15 cellular contexts compared by ENCODE assay signal in the genomic region with DNA sequence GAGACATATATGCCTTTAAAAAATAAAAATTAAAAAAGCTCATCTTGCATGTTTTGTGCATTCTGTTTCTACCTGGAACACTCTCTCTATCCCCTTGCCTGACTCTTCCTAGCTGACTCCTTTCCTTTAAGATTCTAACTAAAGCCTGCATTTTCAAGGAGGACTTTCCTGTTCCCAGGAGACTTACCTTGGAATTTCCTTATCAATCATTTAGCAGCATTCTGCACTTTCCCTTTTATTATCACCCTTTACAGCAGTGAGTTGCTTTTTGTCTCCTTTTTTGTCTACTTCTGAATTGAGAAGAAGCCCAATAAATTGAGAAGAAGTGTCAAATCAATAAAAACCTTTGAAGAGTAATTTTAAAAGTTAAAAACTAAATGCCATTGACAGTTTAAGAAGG.
DNase-seq lines count a peak whose midpoint lies in the region; ATAC-seq and TF ChIP-seq lines count a peak whose summit lies in the region.
"Had no signal": no experiment of that assay in that cellular context is flagged by ENCODE, and none has a peak within 500 bp of the region (broad histone marks: within the 10 kb centered on the region; RNA-seq: fewer than 3 reads in every experiment).

No MANE protein-coding gene starts in this region.

- no TSS peak for BruUV-seq in HCT116 (replicated peaks; lab: Mats Ljungman, UMichigan)

- no peak overlapping the region for H3K18ac ChIP-seq in mesenchymal stem cell (ENCODE audit: low read depth in 1 of 2, low read length in 2 of 2)

- H3K4ac ChIP-seq in mesenchymal stem cell (ENCODE audit: low read depth in 1 of 2, low read length in 2 of 2): no peak overlapping the region

- H3K79me1 ChIP-seq in mesenchymal stem cell (replicated peaks; ENCODE audit: low read length, poor library complexity, severe bottlenecking): no peaks in the 10 kb centered on the region

- H3K9me3 ChIP-seq in HCT116 (ENCODE audit: control insufficient read depth in 1 of 2, insufficient read depth in 1 of 2, low read depth in 1 of 2, low read length in 2 of 2) (peaks cover 0 to 4% of the 10 kb centered on the region in 2 experiments; a peak in 1 of 4 replicates), adipocyte (ENCODE audit: control insufficient read depth, low read length) (no peaks in the 10 kb centered on the region), mesenchymal stem cell (ENCODE audit: control insufficient read depth, low read length) (peaks cover 1% of the 10 kb centered on the region), testis (no peaks in the 10 kb centered on the region), Peyer's patch (no peaks in the 10 kb centered on the region), MM.1S (replicated peaks; ENCODE audit: insufficient read depth, low read length) (no peaks in the 10 kb centered on the region), left ventricle myocardium inferior (replicated peaks) (no peaks in the 10 kb centered on the region)

- H2AK5ac ChIP-seq in mesenchymal stem cell (ENCODE audit: low read length, severe bottlenecking): no peak overlapping the region

- H3K9ac ChIP-seq in HCT116 (ENCODE audit: low read length) (peak overlapping the region; percentile 23), adipocyte (ENCODE audit: low read length) (peak overlapping the region; percentile 67), mesenchymal stem cell (ENCODE audit: low read length) (no peak overlapping the region), MM.1S (ENCODE audit: low read length) (no peak overlapping the region)

- H3K4me2 ChIP-seq in HCT116 (ENCODE audit: low read length) (peak overlapping the region; percentile 58), mesenchymal stem cell (ENCODE audit: low read length, poor library complexity, severe bottlenecking) (no peak overlapping the region), MM.1S (ENCODE audit: low read depth, low read length) (no peak overlapping the region)

- CTCF ChIA-PET in HCT116 (lab: Charles Lee): no interaction called here

- RAD21 ChIA-PET in HCT116 (lab: Charles Lee; ENCODE audit: low non-redundant PET in 1 of 2, low total read pairs in 2 of 2, uncharacterized antibody in 2 of 2, unreplicated experiment in 2 of 2): no interaction called here

- no peak overlapping the region for H3K14ac ChIP-seq in mesenchymal stem cell (ENCODE audit: low read length in 2 of 2)

- H4K20me1 ChIP-seq in HCT116 (ENCODE audit: insufficient read depth): no peaks in the 10 kb centered on the region
- no peaks in the 10 kb centered on the region for H4K20me1 ChIP-seq in MM.1S (ENCODE audit: insufficient read depth, low read length)

- no peak overlapping the region for H2BK12ac ChIP-seq in mesenchymal stem cell (ENCODE audit: low read length in 2 of 2)

- no peak for TF ChIP-seq CTCF in HCT116 (IDR thresholded peaks at IDR 0.05 in 2 of 3, conservative IDR thresholded peaks at IDR 0.05 in 1 of 3; ENCODE audit: borderline replicate concordance in 1 of 3, insufficient read depth in 1 of 3, low read depth in 2 of 3, low read length in 2 of 3)
- TF ChIP-seq CTCF in testis (IDR thresholded peaks at IDR 0.05): no peak
- TF ChIP-seq CTCF in Peyer's patch (IDR thresholded peaks at IDR 0.05): no peak
- TF ChIP-seq CTCF in MM.1S (IDR thresholded peaks at IDR 0.05; ENCODE audit: low read length): no peak
- no peak for TF ChIP-seq CTCF in left ventricle myocardium inferior (IDR thresholded peaks at IDR 0.05; ENCODE audit: borderline replicate concordance)

- no peak for TF ChIP-seq POLR2A in HCT116 (IDR thresholded peaks at IDR 0.05; ENCODE audit: borderline replicate concordance, extremely low read depth, insufficient read depth, insufficient read length)
- TF ChIP-seq POLR2A in testis (IDR thresholded peaks at IDR 0.05): no peak
- TF ChIP-seq POLR2A in Peyer's patch (IDR thresholded peaks at IDR 0.05): no peak

- H4K8ac ChIP-seq in mesenchymal stem cell (ENCODE audit: low read length): no peak overlapping the region

- H2AFZ ChIP-seq in HCT116 (ENCODE audit: low read depth, low read length, poor library complexity, severe bottlenecking) (no peak overlapping the region), mesenchymal stem cell (ENCODE audit: low read depth, low read length) (no peak overlapping the region), MM.1S (ENCODE audit: low read length) (no peak overlapping the region)

- no peak overlapping the region for H2BK5ac ChIP-seq in mesenchymal stem cell (ENCODE audit: low read depth, low read length, poor library complexity, severe bottlenecking)

- no peak for DNase-seq in HCT116 (ENCODE audit: low read depth, low spot score)
- DNase-seq in adipocyte (ENCODE audit: low read depth): no peak
- DNase-seq in mesenchymal stem cell: no peak
- no peak for DNase-seq in testis
- DNase-seq in Peyer's patch: no peak
- DNase-seq in MM.1S: no peak
- DNase-seq in left ventricle myocardium inferior: no peak
- DNase-seq: AML-193; C1 segment of cervical spinal cord; DMS53; GDM1; NCI-H1694 treated with DMSO at 0.1 percent for 48 hours; NCI-H774; NK-92 treated with Interleukin-12 subunit alpha and Interleukin-12 subunit beta, amount 100 ng/mL, for 24 hours; Right ventricle myocardium superior had no signal

- no peaks in the 10 kb centered on the region for H3F3A ChIP-seq in MM.1S (ENCODE audit: insufficient read depth, low read length)

- intact Hi-C loops in HCT116 (cut with micrococcal nuclease) (no loop called here), testis (cut with DNase I; ENCODE audit: low total_unique reads) (no loop called here), left ventricle myocardium inferior (cut with micrococcal nuclease) (no loop called here)

- H3K4me3 ChIP-seq in HCT116 (replicated peaks in 1 of 2; ENCODE audit: low read depth in 1 of 2, low read length in 2 of 2): no peak overlapping the region
- H3K4me3 ChIP-seq in adipocyte (ENCODE audit: low read length): no peak overlapping the region
- H3K4me3 ChIP-seq in mesenchymal stem cell (ENCODE audit: insufficient read depth in 1 of 2, low read depth in 1 of 2, low read length in 2 of 2): no peak overlapping the region
- H3K4me3 ChIP-seq in testis: no peak overlapping the region
- H3K4me3 ChIP-seq in Peyer's patch: no peak overlapping the region
- no peak overlapping the region for H3K4me3 ChIP-seq in MM.1S (ENCODE audit: low read length)
- H3K4me3 ChIP-seq in left ventricle myocardium inferior: no peak overlapping the region

- H3K27me3 ChIP-seq in HCT116 (ENCODE audit: insufficient read depth, low read length) (no peaks in the 10 kb centered on the region), adipocyte (replicated peaks; ENCODE audit: control insufficient read depth, insufficient read depth, low read length) (no peaks in the 10 kb centered on the region), mesenchymal stem cell (ENCODE audit: control insufficient read depth in 1 of 2, insufficient read depth in 1 of 2, low read length in 2 of 2) (no peaks in the 10 kb centered on the region), testis (no peaks in the 10 kb centered on the region), Peyer's patch (no peaks in the 10 kb centered on the region), MM.1S (replicated peaks; ENCODE audit: insufficient read depth, low read length) (no peaks in the 10 kb centered on the region), left ventricle myocardium inferior (ENCODE audit: low read depth) (no peaks in the 10 kb centered on the region)

- POLR2A ChIA-PET in HCT116 (lab: Charles Lee): no interaction called here

- no peak overlapping the region for H2BK120ac ChIP-seq in mesenchymal stem cell (ENCODE audit: low read depth, low read length)

- no peak overlapping the region for H2BK15ac ChIP-seq in mesenchymal stem cell (ENCODE audit: low read depth, poor library complexity, severe bottlenecking)

- H3K79me2 ChIP-seq in HCT116 (ENCODE audit: insufficient read depth, low read length) (no peaks in the 10 kb centered on the region), MM.1S (ENCODE audit: low read length) (no peaks in the 10 kb centered on the region)

- H3K9me2 ChIP-seq in HCT116 (ENCODE audit: insufficient read depth) (no peaks in the 10 kb centered on the region), MM.1S (replicated peaks; ENCODE audit: insufficient read depth, low read length) (no peaks in the 10 kb centered on the region)

- H3K27ac ChIP-seq in HCT116 (ENCODE audit: low read depth, low read length): peak overlapping the region; percentile 70; the same call in 1 of the 2 replicates
- peak overlapping the region; percentile 64 for H3K27ac ChIP-seq in mesenchymal stem cell (ENCODE audit: low read length, poor library complexity, severe bottlenecking)
- peak overlapping the region; percentile 19 to 78 for H3K27ac ChIP-seq in testis
- H3K27ac ChIP-seq in Peyer's patch: no peak overlapping the region
- H3K27ac ChIP-seq in MM.1S (ENCODE audit: low read length): no peak overlapping the region
- no peak overlapping the region for H3K27ac ChIP-seq in left ventricle myocardium inferior (replicated peaks)

- ATAC-seq in HCT116: no peak; the same call in 1 of the 2 replicates

- no peak for TF ChIP-seq RAD21 in HCT116 (IDR thresholded peaks at IDR 0.05; ENCODE audit: low read depth)

- H3K4me1 ChIP-seq in HCT116 (ENCODE audit: control insufficient read depth in 1 of 2, insufficient read depth in 2 of 2, low read length in 2 of 2): peaks cover 17 to 30% of the 10 kb centered on the region in 2 experiments
- peaks cover 43% of the 10 kb centered on the region for H3K4me1 ChIP-seq in adipocyte (ENCODE audit: control insufficient read depth, insufficient read depth, low read length)
- H3K4me1 ChIP-seq in mesenchymal stem cell (ENCODE audit: control insufficient read depth, insufficient read depth, low read depth, low read length): peaks cover 1% of the 10 kb centered on the region
- H3K4me1 ChIP-seq in testis: peaks cover 34% of the 10 kb centered on the region
- no peaks in the 10 kb centered on the region for H3K4me1 ChIP-seq in Peyer's patch
- H3K4me1 ChIP-seq in MM.1S (ENCODE audit: low read length): no peaks in the 10 kb centered on the region
- no peaks in the 10 kb centered on the region for H3K4me1 ChIP-seq in left ventricle myocardium inferior

- H3K36me3 ChIP-seq in HCT116 (ENCODE audit: control insufficient read depth in 1 of 2, insufficient read depth in 2 of 2, low read length in 2 of 2) (no peaks in the 10 kb centered on the region), adipocyte (ENCODE audit: control insufficient read depth, insufficient read depth, low read length, severe bottlenecking) (no peaks in the 10 kb centered on the region), mesenchymal stem cell (ENCODE audit: control insufficient read depth in 1 of 2, insufficient read depth in 2 of 2, low read depth in 1 of 2, low read length in 2 of 2) (no peaks in the 10 kb centered on the region), testis (ENCODE audit: low read depth, missing control alignments) (no peaks in the 10 kb centered on the region), Peyer's patch (no peaks in the 10 kb centered on the region), MM.1S (replicated peaks; ENCODE audit: insufficient read depth, low read length) (no peaks in the 10 kb centered on the region), left ventricle myocardium inferior (no peaks in the 10 kb centered on the region)

- no peak overlapping the region for H3K23ac ChIP-seq in mesenchymal stem cell (ENCODE audit: low read length in 2 of 2)

- no peak overlapping the region for H4K91ac ChIP-seq in mesenchymal stem cell (ENCODE audit: low read length)

TF ChIP-seq in HCT116, 20 proteins besides CTCF, POLR2A, EP300 and RAD21 (continues in another document):
- no peak for TF ChIP-seq ELF1 (IDR thresholded peaks at IDR 0.05; ENCODE audit: borderline replicate concordance, low read depth)
- TF ChIP-seq ZFX (IDR thresholded peaks at IDR 0.05): no peak

Comparison
In these comparisons a context has a peak if more than half of its experiments do, and no peak if none do; other contexts are left out.
1. H3K27ac ChIP-seq: peak in HCT116 (single experiment), mesenchymal stem cell (single experiment) and testis (2 of 2); none in Peyer's patch (0 of 4), MM.1S (single experiment) and left ventricle myocardium inferior (single experiment).
2. H3K9ac ChIP-seq: peak in HCT116 (single experiment) and adipocyte (single experiment); none in mesenchymal stem cell (single experiment) and MM.1S (single experiment).